Comparison of ENCODE assay signal across 20 cellular contexts in genomic region chr4:129446074-129446473, GRCh38.
DNase-seq lines count a peak whose midpoint lies in the region; ATAC-seq lines count a peak whose summit lies in the region.
"Had no signal": no experiment of that assay in that cellular context is flagged by ENCODE, and none has a peak within 500 bp of the region (broad histone marks: within the 10 kb centered on the region; RNA-seq: fewer than 3 reads in every experiment).

No MANE protein-coding gene starts in this region.

- H3K9ac ChIP-seq in BLaER1 = no peak overlapping the region

- H3K27ac ChIP-seq in BLaER1 = no peak overlapping the region
- H3K27ac ChIP-seq: heart right ventricle, prostate gland, SJSA1, vagina had no signal

- H3K4me1 ChIP-seq in BLaER1 = peaks cover 6% of the 10 kb centered on the region; the same call in 1 of the 2 replicates
- H3K4me1 ChIP-seq: heart right ventricle, prostate gland, SJSA1, vagina had no signal

- H4K20me1 ChIP-seq in BLaER1 = no peaks in the 10 kb centered on the region

- DNase-seq in NCI-H460 (ENCODE audit: extremely low read depth, low read depth) = peak; percentile 13
- DNase-seq in amniotic epithelial cell (ENCODE audit: low read depth) = peak; percentile 5
- DNase-seq in iPS-NIHi7 (ENCODE audit: extremely low spot score) = peak; percentile 45
- DNase-seq in dermis blood vessel endothelial cell = no peak
- DNase-seq: ACHN; activated CD4-positive, alpha-beta memory T cell treated with anti-CD3 and anti-CD28 coated beads, Interleukin-2, amount 10 ng/mL, durations not matched to agents 7 days and 5 days; activated T-cell treated with anti-CD3 and anti-CD28 coated beads, Interleukin-2, amount 50 U/mL, for 48 hours; CD8-positive, alpha-beta memory T cell; erythroblast; GDM1; heart right ventricle; left colon; stimulated activated CD4-positive, alpha-beta T cell treated with anti-CD3 and anti-CD28 coated beads, Interleukin-12 subunit alpha, Interleukin-12 subunit beta, amount 100 ng/mL, for 4 hours had no signal

- H3K4me2 ChIP-seq in BLaER1 = peak overlapping the region; percentile 14; the same call in 1 of the 2 replicates

- ATAC-seq in HG02938 (IDR thresholded peaks at IDR 0.05; ENCODE audit: unreplicated experiment) (no peak), HG03095 (IDR thresholded peaks at IDR 0.05; ENCODE audit: unreplicated experiment) (no peak), HG02588 (IDR thresholded peaks at IDR 0.05; ENCODE audit: unreplicated experiment) (no peak)
- ATAC-seq: heart right ventricle, left colon had no signal

- H3K9me3 ChIP-seq in BLaER1 = no peaks in the 10 kb centered on the region
- H3K9me3 ChIP-seq: prostate gland, SJSA1, vagina had no signal

- H3K36me3 ChIP-seq in BLaER1 = no peaks in the 10 kb centered on the region
- H3K36me3 ChIP-seq: heart right ventricle, prostate gland, SJSA1, vagina had no signal

- H3K4me3 ChIP-seq in BLaER1 = no peak overlapping the region
- H3K4me3 ChIP-seq: heart right ventricle, prostate gland, SJSA1, vagina had no signal

- H3K27me3 ChIP-seq in BLaER1 = no peaks in the 10 kb centered on the region
- H3K27me3 ChIP-seq: SJSA1, vagina had no signal
